Comparison of ENCODE assay signal across 1 cellular context in genomic region chr16:71396589-71396988, GRCh38.
TF ChIP-seq lines count a peak whose summit lies in the region.

No MANE protein-coding gene starts in this region.

TF ChIP-seq in HepG2, 621 proteins besides CTCF, POLR2A, EP300 and RAD21:
- 0 out of 2 replicates have a peak, but pooled peaks have one; percentile 24 for TF ChIP-seq ZNF143 (CRISPR knock-in tag; IDR thresholded peaks at IDR 0.05)
- peak; percentile 40; the same call in 1 of the 2 replicates for TF ChIP-seq ZFY (CRISPR knock-in tag; IDR thresholded peaks at IDR 0.05)
- TF ChIP-seq HNF4A (CRISPR knock-in tag; IDR thresholded peaks at IDR 0.05): peak; percentile 52
- no peak for TF ChIP-seq ZNF207 (IDR thresholded peaks at IDR 0.05; ENCODE audit: borderline replicate concordance)
- no peak for TF ChIP-seq PRDM4 (CRISPR knock-in tag; IDR thresholded peaks at IDR 0.05; ENCODE audit: borderline replicate concordance)
- TF ChIP-seq ZNF597 (CRISPR knock-in tag; IDR thresholded peaks at IDR 0.05): no peak
